1 cellular context compared by ENCODE assay signal in the genomic region with DNA sequence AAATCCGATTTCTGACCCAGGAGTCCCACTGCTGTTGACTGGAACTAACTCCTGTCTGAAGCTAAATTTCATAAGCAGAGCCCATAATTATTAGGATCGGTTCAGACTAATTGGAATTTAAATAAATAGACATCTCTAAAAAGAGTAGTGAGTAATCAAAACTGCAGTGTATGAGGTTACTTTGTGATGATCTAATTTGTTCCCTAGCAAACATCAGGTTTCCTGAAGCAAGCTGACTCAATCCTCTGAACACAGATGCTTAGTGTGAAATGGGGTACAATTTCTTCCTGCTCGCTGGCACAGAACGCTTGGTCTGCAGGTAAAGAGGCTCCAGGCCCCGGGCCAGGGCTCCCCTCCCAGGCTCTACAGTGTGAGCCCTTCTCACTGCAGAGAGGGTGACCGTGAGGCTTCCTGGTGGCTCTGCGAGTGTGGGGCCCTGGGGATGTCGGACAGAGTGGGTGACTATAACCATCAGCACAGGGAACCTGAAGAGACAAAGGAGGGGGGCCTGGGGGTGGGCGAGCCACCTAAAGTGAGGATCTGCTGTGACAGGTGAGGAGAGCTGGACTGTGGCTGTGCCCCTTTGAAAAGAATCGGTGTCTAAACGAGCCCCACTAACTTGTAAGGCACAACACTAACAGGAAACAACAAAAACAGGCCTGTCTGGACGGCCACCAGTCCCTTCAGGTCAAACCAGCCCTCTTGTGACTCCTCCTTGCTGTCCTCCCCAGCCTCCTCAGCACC.
TF ChIP-seq lines count a peak whose summit lies in the region.

No MANE protein-coding gene starts in this region.

TF ChIP-seq in WTC11, 78 proteins besides CTCF, POLR2A, EP300 and RAD21 (continued from another document):
- TF ChIP-seq, protein P1, sequence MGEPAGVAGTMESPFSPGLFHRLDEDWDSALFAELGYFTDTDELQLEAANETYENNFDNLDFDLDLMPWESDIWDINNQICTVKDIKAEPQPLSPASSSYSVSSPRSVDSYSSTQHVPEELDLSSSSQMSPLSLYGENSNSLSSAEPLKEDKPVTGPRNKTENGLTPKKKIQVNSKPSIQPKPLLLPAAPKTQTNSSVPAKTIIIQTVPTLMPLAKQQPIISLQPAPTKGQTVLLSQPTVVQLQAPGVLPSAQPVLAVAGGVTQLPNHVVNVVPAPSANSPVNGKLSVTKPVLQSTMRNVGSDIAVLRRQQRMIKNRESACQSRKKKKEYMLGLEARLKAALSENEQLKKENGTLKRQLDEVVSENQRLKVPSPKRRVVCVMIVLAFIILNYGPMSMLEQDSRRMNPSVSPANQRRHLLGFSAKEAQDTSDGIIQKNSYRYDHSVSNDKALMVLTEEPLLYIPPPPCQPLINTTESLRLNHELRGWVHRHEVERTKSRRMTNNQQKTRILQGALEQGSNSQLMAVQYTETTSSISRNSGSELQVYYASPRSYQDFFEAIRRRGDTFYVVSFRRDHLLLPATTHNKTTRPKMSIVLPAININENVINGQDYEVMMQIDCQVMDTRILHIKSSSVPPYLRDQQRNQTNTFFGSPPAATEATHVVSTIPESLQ (CRISPR knock-in tag; IDR thresholded peaks at IDR 0.05): no peak
- TF ChIP-seq, protein P2, sequence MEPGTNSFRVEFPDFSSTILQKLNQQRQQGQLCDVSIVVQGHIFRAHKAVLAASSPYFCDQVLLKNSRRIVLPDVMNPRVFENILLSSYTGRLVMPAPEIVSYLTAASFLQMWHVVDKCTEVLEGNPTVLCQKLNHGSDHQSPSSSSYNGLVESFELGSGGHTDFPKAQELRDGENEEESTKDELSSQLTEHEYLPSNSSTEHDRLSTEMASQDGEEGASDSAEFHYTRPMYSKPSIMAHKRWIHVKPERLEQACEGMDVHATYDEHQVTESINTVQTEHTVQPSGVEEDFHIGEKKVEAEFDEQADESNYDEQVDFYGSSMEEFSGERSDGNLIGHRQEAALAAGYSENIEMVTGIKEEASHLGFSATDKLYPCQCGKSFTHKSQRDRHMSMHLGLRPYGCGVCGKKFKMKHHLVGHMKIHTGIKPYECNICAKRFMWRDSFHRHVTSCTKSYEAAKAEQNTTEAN (CRISPR knock-in tag; IDR thresholded peaks at IDR 0.05): no peak
- no peak for TF ChIP-seq SP1 (CRISPR knock-in tag; conservative IDR thresholded peaks at IDR 0.05)
- no peak for TF ChIP-seq OVOL2 (CRISPR knock-in tag; IDR thresholded peaks at IDR 0.05; ENCODE audit: borderline replicate concordance)
- TF ChIP-seq, protein P3, sequence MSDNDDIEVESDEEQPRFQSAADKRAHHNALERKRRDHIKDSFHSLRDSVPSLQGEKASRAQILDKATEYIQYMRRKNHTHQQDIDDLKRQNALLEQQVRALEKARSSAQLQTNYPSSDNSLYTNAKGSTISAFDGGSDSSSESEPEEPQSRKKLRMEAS (CRISPR knock-in tag; IDR thresholded peaks at IDR 0.05): no peak
- TF ChIP-seq KAT7 (CRISPR knock-in tag; IDR thresholded peaks at IDR 0.05; ENCODE audit: borderline replicate concordance): no peak
- no peak for TF ChIP-seq GTF2I (CRISPR knock-in tag; conservative IDR thresholded peaks at IDR 0.05)
- TF ChIP-seq JAZF1 (CRISPR knock-in tag; IDR thresholded peaks at IDR 0.05): no peak
- no peak for TF ChIP-seq CREM (CRISPR knock-in tag; IDR thresholded peaks at IDR 0.05)
- TF ChIP-seq, protein P4, sequence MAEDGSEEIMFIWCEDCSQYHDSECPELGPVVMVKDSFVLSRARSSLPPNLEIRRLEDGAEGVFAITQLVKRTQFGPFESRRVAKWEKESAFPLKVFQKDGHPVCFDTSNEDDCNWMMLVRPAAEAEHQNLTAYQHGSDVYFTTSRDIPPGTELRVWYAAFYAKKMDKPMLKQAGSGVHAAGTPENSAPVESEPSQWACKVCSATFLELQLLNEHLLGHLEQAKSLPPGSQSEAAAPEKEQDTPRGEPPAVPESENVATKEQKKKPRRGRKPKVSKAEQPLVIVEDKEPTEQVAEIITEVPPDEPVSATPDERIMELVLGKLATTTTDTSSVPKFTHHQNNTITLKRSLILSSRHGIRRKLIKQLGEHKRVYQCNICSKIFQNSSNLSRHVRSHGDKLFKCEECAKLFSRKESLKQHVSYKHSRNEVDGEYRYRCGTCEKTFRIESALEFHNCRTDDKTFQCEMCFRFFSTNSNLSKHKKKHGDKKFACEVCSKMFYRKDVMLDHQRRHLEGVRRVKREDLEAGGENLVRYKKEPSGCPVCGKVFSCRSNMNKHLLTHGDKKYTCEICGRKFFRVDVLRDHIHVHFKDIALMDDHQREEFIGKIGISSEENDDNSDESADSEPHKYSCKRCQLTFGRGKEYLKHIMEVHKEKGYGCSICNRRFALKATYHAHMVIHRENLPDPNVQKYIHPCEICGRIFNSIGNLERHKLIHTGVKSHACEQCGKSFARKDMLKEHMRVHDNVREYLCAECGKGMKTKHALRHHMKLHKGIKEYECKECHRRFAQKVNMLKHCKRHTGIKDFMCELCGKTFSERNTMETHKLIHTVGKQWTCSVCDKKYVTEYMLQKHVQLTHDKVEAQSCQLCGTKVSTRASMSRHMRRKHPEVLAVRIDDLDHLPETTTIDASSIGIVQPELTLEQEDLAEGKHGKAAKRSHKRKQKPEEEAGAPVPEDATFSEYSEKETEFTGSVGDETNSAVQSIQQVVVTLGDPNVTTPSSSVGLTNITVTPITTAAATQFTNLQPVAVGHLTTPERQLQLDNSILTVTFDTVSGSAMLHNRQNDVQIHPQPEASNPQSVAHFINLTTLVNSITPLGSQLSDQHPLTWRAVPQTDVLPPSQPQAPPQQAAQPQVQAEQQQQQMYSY (CRISPR knock-in tag; IDR thresholded peaks at IDR 0.05): no peak
- no peak for TF ChIP-seq NR1H2 (CRISPR knock-in tag; IDR thresholded peaks at IDR 0.05)
- no peak for TF ChIP-seq RORB (CRISPR knock-in tag; IDR thresholded peaks at IDR 0.05)
- TF ChIP-seq EMX1 (CRISPR knock-in tag; IDR thresholded peaks at IDR 0.05): no peak
